Comparison of ENCODE assay signal across 8 cellular contexts in genomic region chr5:72307573-72307967, GRCh38. TPM values are rescaled to one million over a fixed set of nuclear protein-coding genes. Genes with fewer than 3 reads are reported as not detected.
DNase-seq lines count a peak whose midpoint lies in the region; ATAC-seq, FAIRE-seq and TF ChIP-seq lines count a peak whose summit lies in the region.

No MANE protein-coding gene starts in this region.

- peaks cover 61% of the 10 kb centered on the region for H3K4me1 ChIP-seq in DOHH2 (ENCODE audit: control insufficient read depth, low read length)
- H3K4me1 ChIP-seq in OCI-LY7 (ENCODE audit: insufficient read depth, low read length, poor library complexity, severe bottlenecking), result peaks cover 57% of the 10 kb centered on the region
- peaks cover 0 to 9% (median 4%) of the 10 kb centered on the region in 3 donors for H3K4me1 ChIP-seq in pancreas

- H3K9me2 ChIP-seq in DOHH2 (replicated peaks; ENCODE audit: control insufficient read depth, low read length), result no peaks in the 10 kb centered on the region
- H3K9me2 ChIP-seq in OCI-LY7 (ENCODE audit: insufficient read depth, low read length), result no peaks in the 10 kb centered on the region

- ATAC-seq in pancreas (peak in 2 of 4 donors; percentile 4 to 5), HG03457 (IDR thresholded peaks at IDR 0.05; ENCODE audit: unreplicated experiment) (no peak)

- intact Hi-C loops in OCI-LY7 (cut with micrococcal nuclease; ENCODE audit: unreplicated experiment) (loop anchor here (2.0 to 10.0 kb wide), 5 partner anchors 15 to 540 kb away; partner anchors contain the start of gene TNPO1), pancreas (cut with DNase I) (loop anchor here in 1 of 3 donors (10.0 kb wide), 1 partner anchor 523 kb away; no protein-coding TSS in a partner anchor)

- H2AFZ ChIP-seq in OCI-LY7 (ENCODE audit: low read length), result no peak overlapping the region; the same call in 1 of the 2 replicates

- CTCF ChIA-PET in OCI-LY7 (lab: Charles Lee; ENCODE audit: unreplicated experiment), result interaction anchor here (1.0 to 1.5 kb wide), 2 partner anchors 9 to 169 kb away, joined by 3 to 8 read pairs; no protein-coding TSS in a partner anchor

- no peak for TF ChIP-seq POLR2A in H54 (IDR thresholded peaks at IDR 0.05; ENCODE audit: low read depth, low read length)

- H3K79me2 ChIP-seq in DOHH2 (ENCODE audit: control insufficient read depth, low read length), result peaks cover 72% of the 10 kb centered on the region
- H3K79me2 ChIP-seq in OCI-LY7 (ENCODE audit: insufficient read depth, low read depth, low read length), result peaks cover 53% of the 10 kb centered on the region

- TF ChIP-seq CTCF in DOHH2 (IDR thresholded peaks at IDR 0.05; ENCODE audit: low read depth, low read length, poor library complexity, severe bottlenecking) (no peak), OCI-LY7 (conservative IDR thresholded peaks at IDR 0.05; ENCODE audit: low read length) (no peak), pancreas (IDR thresholded peaks at IDR 0.05) (no peak)

- H3K27ac ChIP-seq in DOHH2 (ENCODE audit: low read depth, low read length) (peak overlapping the region; percentile 95), OCI-LY7 (ENCODE audit: low read depth, low read length, poor library complexity, severe bottlenecking) (peak overlapping the region; percentile 84), epithelial cell of prostate (peak overlapping the region; percentile 88), pancreas (peak overlapping the region; percentile 86 to 95 (median 88))

- H3K9me3 ChIP-seq in DOHH2 (ENCODE audit: control insufficient read depth, insufficient read depth, low read length), result no peaks in the 10 kb centered on the region
- no peaks in the 10 kb centered on the region for H3K9me3 ChIP-seq in OCI-LY7 (ENCODE audit: low read length)
- no peaks in the 10 kb centered on the region for H3K9me3 ChIP-seq in pancreas

- H4K20me1 ChIP-seq in DOHH2 (ENCODE audit: control insufficient read depth, insufficient read depth, low read depth, low read length), result no peaks in the 10 kb centered on the region
- H4K20me1 ChIP-seq in OCI-LY7 (ENCODE audit: insufficient read depth, low read length), result no peaks in the 10 kb centered on the region

- BruUV-seq in OCI-LY7 (replicated peaks; lab: Mats Ljungman, UMichigan), result no TSS peak

- peak overlapping the region; percentile 94 for H3K4me2 ChIP-seq in DOHH2 (ENCODE audit: low read length)
- H3K4me2 ChIP-seq in OCI-LY7 (ENCODE audit: low read length), result peak overlapping the region; percentile 71

- H3K4me3 ChIP-seq in DOHH2 (ENCODE audit: low read length) (peak overlapping the region; percentile 86), OCI-LY7 (ENCODE audit: low read depth, low read length, poor library complexity, severe bottlenecking) (peak overlapping the region; percentile 84), pancreas (peak overlapping the region; percentile 35 to 70 (median 66))

- FAIRE-seq in pancreas (lab: Jason Lieb, UNC), result no peak
- FAIRE-seq in H54 (lab: Jason Lieb, UNC), result no peak

- H3F3A ChIP-seq in DOHH2 (ENCODE audit: control insufficient read depth, insufficient read depth), result peaks cover 59% of the 10 kb centered on the region

- POLR2A ChIA-PET in OCI-LY7 (lab: Charles Lee), result interaction anchor here (1.0 to 8.8 kb wide), 4 partner anchors 9 to 94 kb away, joined by 3 to 97 read pairs (median 48); partner anchors contain the start of genes MRPS27 and PTCD2

- 1% methylated on average over 8 of the region's 8 CpGs for WGBS in pancreas, 2 donors

- no peak for DNase-seq in OCI-LY7 (ENCODE audit: low spot score)
- DNase-seq in epithelial cell of prostate (ENCODE audit: low read depth, low spot score), result no peak
- DNase-seq in pancreas, result no peak
- no peak for DNase-seq in dedifferentiated amniotic fluid mesenchymal stem cell (ENCODE audit: extremely low spot score)
- DNase-seq in activated CD8-positive, alpha-beta memory T cell treated with anti-CD3 and anti-CD28 coated beads, Interleukin-2, amount 50 U/mL, for 48 hours, result no peak
- no peak for DNase-seq in H54 (ENCODE audit: insufficient read length, low spot score)

- H3K36me3 ChIP-seq in DOHH2 (ENCODE audit: control insufficient read depth, low read length) (peaks cover 91% of the 10 kb centered on the region), OCI-LY7 (ENCODE audit: insufficient read depth, low read length) (peaks cover 59% of the 10 kb centered on the region), pancreas (peaks cover 0 to 23% (median 0%) of the 10 kb centered on the region in 3 donors)

- no peaks in the 10 kb centered on the region for H3K27me3 ChIP-seq in DOHH2 (ENCODE audit: control insufficient read depth, low read length)
- no peaks in the 10 kb centered on the region for H3K27me3 ChIP-seq in pancreas

RNA-seq across cellular contexts. Expression of gene MRPS27, which starts 12.5 kb away (rescaled TPM):
- 54.1 and 62.6 TPM in 2 replicates for total RNA-seq in OCI-LY7 (2014; rRNA removed; shearing (Covaris generic))
- total RNA-seq in OCI-LY7 (2022) (70.9 and 74.6 TPM in 2 replicates), pancreas (10 to 100 TPM; 17.3 to 28.0 (median 23.8) TPM)
- 10 to 100 TPM in 1 of 2 donors, 1 to 10 TPM in 1; 9.4 to 17.4 TPM for polyA plus RNA-seq in pancreas

RNA-seq across cellular contexts. Expression of gene PTCD2, which starts 12.6 kb away (rescaled TPM):
- total RNA-seq in OCI-LY7 (2014; rRNA removed; shearing (Covaris generic)), result 11.7 and 14.1 TPM in 2 replicates
- total RNA-seq in OCI-LY7 (2022), result 15.5 and 17.9 TPM in 2 replicates
- total RNA-seq in pancreas, result 1 to 10 TPM; 2.2 to 5.3 (median 2.8) TPM
- polyA plus RNA-seq in pancreas, result 1 to 10 TPM in 1 of 2 donors, under 1 TPM in 1; 0.80 to 2.5 TPM
